Comparison of ENCODE assay signal across 23 cellular contexts in genomic region chr20:3667434-3668037, GRCh38. TPM values are rescaled to one million over a fixed set of nuclear protein-coding genes. Genes with fewer than 3 reads are reported as not detected.
A peak's percentile ranks its signal among the peaks of the same experiment; 100 is the strongest.
DNase-seq lines count a peak whose midpoint lies in the region; ATAC-seq, FAIRE-seq and TF ChIP-seq lines count a peak whose summit lies in the region.
"Had no signal": no experiment of that assay in that cellular context is flagged by ENCODE, and none has a peak within 500 bp of the region (broad histone marks: within the 10 kb centered on the region; RNA-seq: fewer than 3 reads in every experiment).

No MANE protein-coding gene starts in this region.

- H3K4me1 ChIP-seq in HEK293 (ENCODE audit: control insufficient read depth, insufficient read depth, low read length) (peaks cover 5% of the 10 kb centered on the region; the same call in 1 of the 2 replicates), H1 (replicated peaks in 1 of 4; ENCODE audit: control insufficient read depth in 3 of 4, insufficient read depth in 4 of 4, low read length in 3 of 4) (peaks cover 0 to 14% (median 3%) of the 10 kb centered on the region in 4 experiments; a peak in 4 of 7 replicates)
- H3K4me1 ChIP-seq: BE2C had no signal

- no peak overlapping the region for H2AK5ac ChIP-seq in H1 (ENCODE audit: low read depth, low read length)

- no peak for ATAC-seq in activated CD8-positive, alpha-beta T cell treated with anti-CD3 and anti-CD28 coated beads, Interleukin-2, amount 10 ng/mL, durations not matched to agents 7 days and 5 days
- no peak for ATAC-seq in activated CD8-positive, alpha-beta T cell treated with anti-CD3 and anti-CD28 coated beads for 36 hours
- ATAC-seq in stimulated activated effector memory CD8-positive, alpha-beta T cell treated with anti-CD3 and anti-CD28 coated beads, Interleukin-12 subunit alpha, Interleukin-12 subunit beta, amount 100 ng/mL, for 72 hours: no peak
- no peak for ATAC-seq in GM21526 (IDR thresholded peaks at IDR 0.05; ENCODE audit: low FRiP score, unreplicated experiment)
- ATAC-seq: HCT116, Right ventricle myocardium inferior had no signal

- no peak for DNase-seq in activated CD8-positive, alpha-beta T cell treated with anti-CD3 and anti-CD28 coated beads, Interleukin-2, amount 10 ng/mL, durations not matched to agents 7 days and 5 days
- no peak for DNase-seq in activated CD8-positive, alpha-beta T cell treated with anti-CD3 and anti-CD28 coated beads for 36 hours
- DNase-seq in H1 (ENCODE audit: low read depth in 1 of 2, low spot score in 2 of 2): no peak
- DNase-seq in stimulated activated effector memory CD8-positive, alpha-beta T cell treated with anti-CD3 and anti-CD28 coated beads, Interleukin-12 subunit alpha, Interleukin-12 subunit beta, amount 100 ng/mL, for 72 hours (ENCODE audit: low spot score in 2 of 2): no peak
- DNase-seq in NCI-H526 treated with DMSO at 0.1 percent for 48 hours (lab: John Stamatoyannopoulos, UW): no peak
- no peak for DNase-seq in NCI-H1105 treated with DMSO at 0.1 percent for 48 hours (lab: John Stamatoyannopoulos, UW)
- DNase-seq: BE2C; Calu3; CD4-positive, alpha-beta T cell; GF-D8; KG1; NCI-H1048; NCI-H146; NCI-H2029 treated with DMSO at 0.1 percent for 48 hours; NCI-H2171 treated with DMSO at 0.1 percent for 48 hours; NCI-H446; Peyer's patch had no signal

- H3K36me3 ChIP-seq in HEK293 (ENCODE audit: control insufficient read depth in 2 of 2, insufficient read depth in 1 of 2, low read length in 2 of 2) (no peaks in the 10 kb centered on the region), H1 (ENCODE audit: control insufficient read depth in 2 of 4, insufficient read depth in 4 of 4, low read length in 3 of 4) (no peaks in the 10 kb centered on the region)
- H3K36me3 ChIP-seq: BE2C, Peyer's patch had no signal

- H3K4me3 ChIP-seq in HEK293 (ENCODE audit: low read depth, low read length): no peak overlapping the region
- H3K4me3 ChIP-seq in H1 (ENCODE audit: extremely low read depth in 1 of 4, insufficient read depth in 2 of 4, low read depth in 3 of 4, low read length in 4 of 4): no peak overlapping the region
- H3K4me3 ChIP-seq: Peyer's patch had no signal

- no peak overlapping the region for H4K91ac ChIP-seq in H1 (replicated peaks; ENCODE audit: insufficient read length, low read length)

- no peak overlapping the region for H2BK5ac ChIP-seq in H1 (ENCODE audit: low read depth, low read length)

- TF ChIP-seq POLR2A in H1 (IDR thresholded peaks at IDR 0.05; ENCODE audit: control extremely low read depth in 1 of 2, low read depth in 2 of 2, low read length in 2 of 2): no peak

- peaks cover 3% of the 10 kb centered on the region; the same call in 1 of the 2 replicates for H3K23me2 ChIP-seq in H1 (ENCODE audit: low read depth, low read length)

- 93% methylated on average over 6 of the region's 8 CpGs; no CpG with 5 or more reads in 1 of the 2 experiments for WGBS in H1 (ENCODE audit: extremely low coverage in 1 of 2, insufficient coverage in 1 of 2, insufficient read length in 1 of 2, insufficient replicate concordance in 2 of 2, low coverage in 1 of 2, low lambda C conversion rate in 2 of 2, missing lambda C conversion rate in 1 of 2), 2 experiments

- H2BK20ac ChIP-seq in H1 (ENCODE audit: low read length): no peak overlapping the region

- POLR2A ChIA-PET in activated CD8-positive, alpha-beta T cell treated with anti-CD3 and anti-CD28 coated beads, Interleukin-2, amount 10 ng/mL, durations not matched to agents 7 days and 5 days (lab: Charles Lee): no interaction called here
- POLR2A ChIA-PET in activated CD8-positive, alpha-beta T cell treated with anti-CD3 and anti-CD28 coated beads for 36 hours (lab: Charles Lee): no interaction called here
- POLR2A ChIA-PET in HEK293 (lab: Yijun Ruan, JAX): no interaction called here
- POLR2A ChIA-PET in H1 (lab: Charles Lee; ENCODE audit: partially characterized antibody): interaction anchor here (1.8 kb wide), 1 partner anchor 31 kb away, joined by 3 read pairs; no protein-coding TSS in a partner anchor

- H3K9me3 ChIP-seq in HEK293 (ENCODE audit: control insufficient read depth, insufficient read depth, low read depth, low read length) (no peaks in the 10 kb centered on the region), H1 (ENCODE audit: insufficient read depth in 2 of 2, low read depth in 1 of 2, low read length in 1 of 2) (no peaks in the 10 kb centered on the region)
- H3K9me3 ChIP-seq: BE2C, Peyer's patch had no signal

- H3K4me1 Mint-ChIP-seq in activated CD8-positive, alpha-beta T cell treated with anti-CD3 and anti-CD28 coated beads, Interleukin-2, amount 10 ng/mL, durations not matched to agents 7 days and 5 days (ENCODE audit: low read depth): peaks cover 33% of the 10 kb centered on the region
- peaks cover 26% of the 10 kb centered on the region for H3K4me1 Mint-ChIP-seq in activated CD8-positive, alpha-beta T cell treated with anti-CD3 and anti-CD28 coated beads for 36 hours (ENCODE audit: low read depth)
- peaks cover 41% of the 10 kb centered on the region for H3K4me1 Mint-ChIP-seq in stimulated activated effector memory CD8-positive, alpha-beta T cell treated with anti-CD3 and anti-CD28 coated beads, Interleukin-12 subunit alpha, Interleukin-12 subunit beta, amount 100 ng/mL, for 72 hours

- no peak for TF ChIP-seq EP300 in H1 (IDR thresholded peaks at IDR 0.05; ENCODE audit: borderline replicate concordance in 1 of 2, low read depth in 2 of 2, low read length in 2 of 2)

- H2BK12ac ChIP-seq in H1 (ENCODE audit: low read depth, low read length): 0 out of 2 replicates have a peak overlapping the region, but pooled peaks have one; percentile 75

- no peak for TF ChIP-seq RAD21 in H1 (IDR thresholded peaks at IDR 0.05 in 1 of 2, conservative IDR thresholded peaks at IDR 0.05 in 1 of 2; ENCODE audit: low read depth in 2 of 2, low read length in 2 of 2)

- H3K9me3 Mint-ChIP-seq in activated CD8-positive, alpha-beta T cell treated with anti-CD3 and anti-CD28 coated beads, Interleukin-2, amount 10 ng/mL, durations not matched to agents 7 days and 5 days (ENCODE audit: insufficient read depth): no peaks in the 10 kb centered on the region
- H3K9me3 Mint-ChIP-seq in activated CD8-positive, alpha-beta T cell treated with anti-CD3 and anti-CD28 coated beads for 36 hours: no peaks in the 10 kb centered on the region
- no peaks in the 10 kb centered on the region for H3K9me3 Mint-ChIP-seq in stimulated activated effector memory CD8-positive, alpha-beta T cell treated with anti-CD3 and anti-CD28 coated beads, Interleukin-12 subunit alpha, Interleukin-12 subunit beta, amount 100 ng/mL, for 72 hours
- H3K9me3 Mint-ChIP-seq: CD4-positive, alpha-beta T cell had no signal

- H3K56ac ChIP-seq in H1 (replicated peaks; ENCODE audit: insufficient read length, low read depth, low read length): no peak overlapping the region

- no peak overlapping the region for H3K23ac ChIP-seq in H1 (ENCODE audit: insufficient read length)

- no peak overlapping the region for H2AFZ ChIP-seq in H1 (ENCODE audit: low read length)

- peaks cover 0 to 4% of the 10 kb centered on the region in 2 experiments for H4K20me1 ChIP-seq in H1 (replicated peaks in 1 of 2; ENCODE audit: control insufficient read depth in 1 of 2, insufficient read depth in 2 of 2, low read length in 2 of 2)

- H3K79me2 ChIP-seq in H1 (ENCODE audit: control insufficient read depth in 1 of 2, insufficient read depth in 2 of 2, low read length in 2 of 2): no peaks in the 10 kb centered on the region

- H3K4me3 Mint-ChIP-seq in activated CD8-positive, alpha-beta T cell treated with anti-CD3 and anti-CD28 coated beads, Interleukin-2, amount 10 ng/mL, durations not matched to agents 7 days and 5 days: no peak overlapping the region
- H3K4me3 Mint-ChIP-seq in activated CD8-positive, alpha-beta T cell treated with anti-CD3 and anti-CD28 coated beads for 36 hours: no peak overlapping the region
- H3K4me3 Mint-ChIP-seq in stimulated activated effector memory CD8-positive, alpha-beta T cell treated with anti-CD3 and anti-CD28 coated beads, Interleukin-12 subunit alpha, Interleukin-12 subunit beta, amount 100 ng/mL, for 72 hours: no peak overlapping the region
- H3K4me3 Mint-ChIP-seq: CD4-positive, alpha-beta T cell had no signal

- no peaks in the 10 kb centered on the region for H3K36me3 Mint-ChIP-seq in activated CD8-positive, alpha-beta T cell treated with anti-CD3 and anti-CD28 coated beads, Interleukin-2, amount 10 ng/mL, durations not matched to agents 7 days and 5 days (ENCODE audit: low read depth)
- H3K36me3 Mint-ChIP-seq in activated CD8-positive, alpha-beta T cell treated with anti-CD3 and anti-CD28 coated beads for 36 hours (ENCODE audit: low read depth): no peaks in the 10 kb centered on the region
- H3K36me3 Mint-ChIP-seq in stimulated activated effector memory CD8-positive, alpha-beta T cell treated with anti-CD3 and anti-CD28 coated beads, Interleukin-12 subunit alpha, Interleukin-12 subunit beta, amount 100 ng/mL, for 72 hours: peaks cover 6% of the 10 kb centered on the region

- CTCF ChIA-PET in activated CD8-positive, alpha-beta T cell treated with anti-CD3 and anti-CD28 coated beads, Interleukin-2, amount 10 ng/mL, durations not matched to agents 7 days and 5 days (lab: Charles Lee): interaction anchor here (1.3 to 5.9 kb wide), 3 partner anchors 9 to 100 kb away, joined by 4 to 49 read pairs (median 4); partner anchors contain the start of gene ADISSP
- CTCF ChIA-PET in activated CD8-positive, alpha-beta T cell treated with anti-CD3 and anti-CD28 coated beads for 36 hours (lab: Charles Lee): interaction anchor here (1.1 to 3.6 kb wide), 3 partner anchors 10 to 101 kb away, joined by 3 to 31 read pairs (median 7); no protein-coding TSS in a partner anchor
- CTCF ChIA-PET in HEK293 (lab: Yijun Ruan, JAX): interaction anchor here (2.3 to 3.4 kb wide), 2 partner anchors 9 to 43 kb away, joined by 9 to 12 read pairs; no protein-coding TSS in a partner anchor
- CTCF ChIA-PET in H1 (lab: Charles Lee; ENCODE audit: partially characterized antibody): interaction anchor here (2.9 to 45.1 kb wide), 3 partner anchors 9 to 104 kb away, joined by 6 to 1432 read pairs (median 35); partner anchors contain the start of genes ADAM33 and SIGLEC1

- no peak overlapping the region for H3K18ac ChIP-seq in H1 (ENCODE audit: extremely low read depth, low read length)

- no peaks in the 10 kb centered on the region for H3K79me1 ChIP-seq in H1 (ENCODE audit: low read depth, low read length)

- H3K4ac ChIP-seq in H1 (replicated peaks; ENCODE audit: insufficient read length, low read depth, low read length): no peak overlapping the region

- H4K5ac ChIP-seq in H1 (ENCODE audit: insufficient read length, low read depth, low read length): no peak overlapping the region

- no peak for TF ChIP-seq CTCF in activated CD8-positive, alpha-beta T cell treated with anti-CD3 and anti-CD28 coated beads for 36 hours (IDR thresholded peaks at IDR 0.05)
- TF ChIP-seq CTCF in HEK293 (tag by site-specific recombination; IDR thresholded peaks at IDR 0.05) (no peak), H1 (IDR thresholded peaks at IDR 0.05; ENCODE audit: control extremely low read depth in 1 of 3, insufficient read depth in 1 of 3, low read depth in 1 of 3, low read length in 3 of 3) (no peak)

- H3K27ac ChIP-seq in HEK293 (ENCODE audit: extremely low read depth, low read depth, low read length) (no peak overlapping the region), H1 (ENCODE audit: low read depth, low read length) (no peak overlapping the region)
- H3K27ac ChIP-seq: Peyer's patch had no signal

- peaks cover 68% of the 10 kb centered on the region for H3K27me3 Mint-ChIP-seq in activated CD8-positive, alpha-beta T cell treated with anti-CD3 and anti-CD28 coated beads, Interleukin-2, amount 10 ng/mL, durations not matched to agents 7 days and 5 days (ENCODE audit: low read depth)
- peaks cover 30% of the 10 kb centered on the region for H3K27me3 Mint-ChIP-seq in activated CD8-positive, alpha-beta T cell treated with anti-CD3 and anti-CD28 coated beads for 36 hours

- H3K27me3 ChIP-seq in H1 (replicated peaks in 1 of 4; ENCODE audit: control insufficient read depth in 3 of 4, extremely low read depth in 1 of 4, insufficient read depth in 3 of 4, low read length in 3 of 4): peaks cover 6 to 12% (median 10%) of the 10 kb centered on the region in 4 experiments; a peak in 6 of 7 replicates

- H3K27ac Mint-ChIP-seq in activated CD8-positive, alpha-beta T cell treated with anti-CD3 and anti-CD28 coated beads, Interleukin-2, amount 10 ng/mL, durations not matched to agents 7 days and 5 days: peak overlapping the region; percentile 47
- H3K27ac Mint-ChIP-seq in activated CD8-positive, alpha-beta T cell treated with anti-CD3 and anti-CD28 coated beads for 36 hours: no peak overlapping the region
- H3K27ac Mint-ChIP-seq in stimulated activated effector memory CD8-positive, alpha-beta T cell treated with anti-CD3 and anti-CD28 coated beads, Interleukin-12 subunit alpha, Interleukin-12 subunit beta, amount 100 ng/mL, for 72 hours: peak overlapping the region; percentile 57
- H3K27ac Mint-ChIP-seq: CD4-positive, alpha-beta T cell had no signal

- no peak overlapping the region for H3K9ac ChIP-seq in H1 (replicated peaks in 1 of 4; ENCODE audit: extremely low read depth in 1 of 4, low read depth in 3 of 4, low read length in 3 of 4)

- no peak for FAIRE-seq in H1 (lab: Jason Lieb, UNC)

- H2BK15ac ChIP-seq in H1 (ENCODE audit: low read length): no peak overlapping the region

- H3K4me2 ChIP-seq in H1 (ENCODE audit: insufficient read depth in 1 of 2, low read depth in 2 of 2, low read length in 2 of 2): peak overlapping the region in 1 of 2 experiments; percentile 19; a peak in 2 of 4 replicates

- H3K14ac ChIP-seq in H1 (ENCODE audit: insufficient read length): no peak overlapping the region

- no peak overlapping the region; the same call in 1 of the 2 replicates for H4K8ac ChIP-seq in H1 (ENCODE audit: extremely low read depth, insufficient read depth, low read length)

- intact Hi-C loops in activated CD8-positive, alpha-beta T cell treated with anti-CD3 and anti-CD28 coated beads for 36 hours (cut with micrococcal nuclease): no loop called here

- no peak overlapping the region for H2BK120ac ChIP-seq in H1 (replicated peaks; ENCODE audit: low read depth, low read length)

RNA-seq across cellular contexts. Expression of gene GFRA4, which starts 4.3 kb away (rescaled TPM):
- total RNA-seq in activated CD8-positive, alpha-beta T cell treated with anti-CD3 and anti-CD28 coated beads, Interleukin-2, amount 10 ng/mL, durations not matched to agents 7 days and 5 days: not detected
- not detected for total RNA-seq in activated CD8-positive, alpha-beta T cell treated with anti-CD3 and anti-CD28 coated beads for 36 hours
- total RNA-seq in H1 (2021; fragmentation: NEBNext Ultra II Directional; extraction: Animal tissue kit (Norgen Biotek cat#: 25700)): not detected in 2 replicates
- polyA plus RNA-seq in H1 (2011; rRNA removed): 0.05 TPM in 1 of 2 replicates, not detected in the other
- polyA plus RNA-seq in H1 (2011; cell fraction: cytosol; rRNA removed): not detected
- polyA plus RNA-seq in H1 (2011; cell fraction: nucleus; rRNA removed): 0.13 TPM
- polyA plus RNA-seq in H1 (2012, experiment 1 of 2): not detected in 4 replicates
- not detected for polyA plus RNA-seq in H1 (2012, experiment 2 of 2)
- polyA plus RNA-seq in H1 (2013, experiment 1 of 2): not detected
- polyA plus RNA-seq in H1 (2013, experiment 2 of 2): not detected
- not detected in 2 replicates for polyA minus RNA-seq in H1 (2011; rRNA and poly(A)+ RNA removed)
- polyA minus RNA-seq in H1 (2011; cell fraction: cytosol; rRNA and poly(A)+ RNA removed): not detected
- polyA minus RNA-seq in H1 (2011; cell fraction: nucleus; rRNA and poly(A)+ RNA removed): not detected
- total RNA-seq: A172; Calu3; CD4-positive, alpha-beta T cell; Peyer's patch; Right ventricle myocardium inferior; SK-MEL-5 had no signal

RNA-seq across cellular contexts. Expression of gene ADAM33, which starts 14.3 kb away (rescaled TPM):
- total RNA-seq in activated CD8-positive, alpha-beta T cell treated with anti-CD3 and anti-CD28 coated beads, Interleukin-2, amount 10 ng/mL, durations not matched to agents 7 days and 5 days: not detected
- total RNA-seq in activated CD8-positive, alpha-beta T cell treated with anti-CD3 and anti-CD28 coated beads for 36 hours: not detected
- total RNA-seq in H1 (2021; fragmentation: NEBNext Ultra II Directional; extraction: Animal tissue kit (Norgen Biotek cat#: 25700)): 5.7 and 6.0 TPM in 2 replicates
- 4.2 and 7.0 TPM in 2 replicates for polyA plus RNA-seq in H1 (2011; rRNA removed)
- 5.8 TPM for polyA plus RNA-seq in H1 (2011; cell fraction: cytosol; rRNA removed)
- polyA plus RNA-seq in H1 (2011; cell fraction: nucleus; rRNA removed): 49.2 TPM
- 4.7 to 8.5 TPM (median 6.9 TPM) in 4 replicates for polyA plus RNA-seq in H1 (2012, experiment 1 of 2)
- 3.2 TPM for polyA plus RNA-seq in H1 (2012, experiment 2 of 2)
- polyA plus RNA-seq in H1 (2013, experiment 1 of 2): 4.5 TPM
- 4.1 TPM for polyA plus RNA-seq in H1 (2013, experiment 2 of 2)
- 1.6 and 2.3 TPM in 2 replicates for polyA minus RNA-seq in H1 (2011; rRNA and poly(A)+ RNA removed)
- polyA minus RNA-seq in H1 (2011; cell fraction: cytosol; rRNA and poly(A)+ RNA removed): 1.6 TPM
- 10.8 TPM for polyA minus RNA-seq in H1 (2011; cell fraction: nucleus; rRNA and poly(A)+ RNA removed)
- total RNA-seq: A172; Calu3; CD4-positive, alpha-beta T cell; SK-MEL-5 had no signal

RNA-seq across cellular contexts. Expression of gene SIGLEC1, which starts 44.9 kb away (rescaled TPM):
- total RNA-seq in activated CD8-positive, alpha-beta T cell treated with anti-CD3 and anti-CD28 coated beads, Interleukin-2, amount 10 ng/mL, durations not matched to agents 7 days and 5 days: not detected
- total RNA-seq in activated CD8-positive, alpha-beta T cell treated with anti-CD3 and anti-CD28 coated beads for 36 hours: not detected
- total RNA-seq in H1 (2021; fragmentation: NEBNext Ultra II Directional; extraction: Animal tissue kit (Norgen Biotek cat#: 25700)): not detected in 2 replicates
- polyA plus RNA-seq in H1 (2011; rRNA removed): 0.02 TPM in 2 replicates
- polyA plus RNA-seq in H1 (2011; cell fraction: cytosol; rRNA removed): not detected
- 0.04 TPM for polyA plus RNA-seq in H1 (2011; cell fraction: nucleus; rRNA removed)
- polyA plus RNA-seq in H1 (2012, experiment 1 of 2): not detected in 4 replicates
- polyA plus RNA-seq in H1 (2012, experiment 2 of 2): not detected
- polyA plus RNA-seq in H1 (2013, experiment 1 of 2): not detected
- not detected for polyA plus RNA-seq in H1 (2013, experiment 2 of 2)
- polyA minus RNA-seq in H1 (2011; rRNA and poly(A)+ RNA removed): not detected in 2 replicates
- polyA minus RNA-seq in H1 (2011; cell fraction: cytosol; rRNA and poly(A)+ RNA removed): not detected
- not detected for polyA minus RNA-seq in H1 (2011; cell fraction: nucleus; rRNA and poly(A)+ RNA removed)
- total RNA-seq: A172, Calu3, SK-MEL-5 had no signal
